Comparison of ENCODE assay signal across 17 cellular contexts in genomic region chr1:119081267-119081666, GRCh38. TPM values are rescaled to one million over a fixed set of nuclear protein-coding genes. Genes with fewer than 3 reads are reported as not detected.
A peak's percentile ranks its signal among the peaks of the same experiment; 100 is the strongest.
DNase-seq lines count a peak whose midpoint lies in the region; ATAC-seq and TF ChIP-seq lines count a peak whose summit lies in the region.
"Had no signal": no experiment of that assay in that cellular context is flagged by ENCODE, and none has a peak within 500 bp of the region (broad histone marks: within the 10 kb centered on the region; RNA-seq: fewer than 3 reads in every experiment).

No MANE protein-coding gene starts in this region.

- no peak for TF ChIP-seq EP300 in transverse colon (IDR thresholded peaks at IDR 0.05; ENCODE audit: low read depth)

- TF ChIP-seq CTCF in HFFc6 (IDR thresholded peaks at IDR 0.05) (no peak), fibroblast of villous mesenchyme (IDR thresholded peaks at IDR 0.05; ENCODE audit: insufficient read depth, low read depth, low read length) (no peak), thoracic aorta (IDR thresholded peaks at IDR 0.05) (no peak), transverse colon (IDR thresholded peaks at IDR 0.05) (no peak), adrenal gland (IDR thresholded peaks at IDR 0.05) (no peak)

- H3K27me3 Mint-ChIP-seq in HFFc6 (ENCODE audit: insufficient read depth), result peaks cover 3% of the 10 kb centered on the region; the same call in 1 of the 2 replicates
- H3K27me3 Mint-ChIP-seq: activated naive CD8-positive, alpha-beta T cell treated with anti-CD3 and anti-CD28 coated beads, Interleukin-2, amount 50 U/mL, for 24 hours had no signal

- no peaks in the 10 kb centered on the region for H3K9me3 Mint-ChIP-seq in HFFc6
- H3K9me3 Mint-ChIP-seq: GM23338 had no signal

- no peak overlapping the region for H3K4me3 ChIP-seq in fibroblast of villous mesenchyme (ENCODE audit: low read depth, low read length)
- no peak overlapping the region for H3K4me3 ChIP-seq in thoracic aorta
- no peak overlapping the region for H3K4me3 ChIP-seq in transverse colon
- no peak overlapping the region for H3K4me3 ChIP-seq in adrenal gland
- H3K4me3 ChIP-seq: GM23338, lower lobe of right lung, upper lobe of right lung had no signal

- peaks cover 19 to 34% of the 10 kb centered on the region in 2 donors for H3K4me1 ChIP-seq in thoracic aorta (ENCODE audit: control insufficient read depth in 1 of 2, low read depth in 2 of 2)
- no peaks in the 10 kb centered on the region for H3K4me1 ChIP-seq in transverse colon
- H3K4me1 ChIP-seq in adrenal gland (replicated peaks in 1 of 2), result no peaks in the 10 kb centered on the region
- H3K4me1 ChIP-seq: lower lobe of right lung, upper lobe of right lung had no signal

- TF ChIP-seq POLR2A in transverse colon (IDR thresholded peaks at IDR 0.05) (no peak), adrenal gland (IDR thresholded peaks at IDR 0.05) (no peak)

- H3K27ac ChIP-seq in thoracic aorta (peak overlapping the region; percentile 1 to 47), transverse colon (no peak overlapping the region), adrenal gland (no peak overlapping the region)
- H3K27ac ChIP-seq: lower lobe of right lung, upper lobe of right lung had no signal

- H3K36me3 ChIP-seq in thoracic aorta (no peaks in the 10 kb centered on the region), transverse colon (no peaks in the 10 kb centered on the region), adrenal gland (replicated peaks in 1 of 2) (no peaks in the 10 kb centered on the region)
- H3K36me3 ChIP-seq: lower lobe of right lung, upper lobe of right lung had no signal

- H3K27ac Mint-ChIP-seq in HFFc6, result no peak overlapping the region
- H3K27ac Mint-ChIP-seq: activated naive CD8-positive, alpha-beta T cell treated with anti-CD3 and anti-CD28 coated beads, Interleukin-2, amount 50 U/mL, for 24 hours; GM23338; nephron had no signal

- no peaks in the 10 kb centered on the region for H3K36me3 Mint-ChIP-seq in HFFc6 (ENCODE audit: low read depth)

- H3K27me3 ChIP-seq in thoracic aorta (replicated peaks; ENCODE audit: insufficient read depth) (no peaks in the 10 kb centered on the region), transverse colon (no peaks in the 10 kb centered on the region), adrenal gland (no peaks in the 10 kb centered on the region)
- H3K27me3 ChIP-seq: upper lobe of right lung had no signal

- intact Hi-C loops in transverse colon (cut with DNase I; ENCODE audit: low total_unique reads), result no loop called here
- intact Hi-C loops in adrenal gland (cut with DNase I), result no loop called here

- in situ Hi-C loops in transverse colon (cut with MboI; ENCODE audit: low pct_ligation_motif_present in 1 of 4, low pct_unique_long_range_greater_than_20kb in 1 of 4, low sequenced_read_pairs in 3 of 4), result no loop called here

- no peak for ATAC-seq in thoracic aorta (ENCODE audit: insufficient number of reproducible peaks, low FRiP score, low read depth)
- no peak for ATAC-seq in HG03025 (IDR thresholded peaks at IDR 0.05; ENCODE audit: low FRiP score, unreplicated experiment)
- ATAC-seq in HG03175 (IDR thresholded peaks at IDR 0.05; ENCODE audit: unreplicated experiment), result no peak
- ATAC-seq: activated naive CD8-positive, alpha-beta T cell treated with anti-CD3 and anti-CD28 coated beads, Interleukin-2, amount 50 U/mL, for 24 hours had no signal

- H3K9me3 ChIP-seq in thoracic aorta, result no peaks in the 10 kb centered on the region
- no peaks in the 10 kb centered on the region for H3K9me3 ChIP-seq in transverse colon
- H3K9me3 ChIP-seq in adrenal gland (replicated peaks in 1 of 3), result no peaks in the 10 kb centered on the region
- H3K9me3 ChIP-seq: lower lobe of right lung, upper lobe of right lung had no signal

- H3K4me1 Mint-ChIP-seq in HFFc6 (ENCODE audit: low read depth), result peaks cover 37% of the 10 kb centered on the region

- peak overlapping the region; percentile 83; the same call in 1 of the 2 replicates for H3K4me3 Mint-ChIP-seq in HFFc6
- H3K4me3 Mint-ChIP-seq: activated naive CD8-positive, alpha-beta T cell treated with anti-CD3 and anti-CD28 coated beads, Interleukin-2, amount 50 U/mL, for 24 hours; GM23338; nephron had no signal

- DNase-seq in HFFc6 (no peak), amniotic epithelial cell (ENCODE audit: low read depth) (peak; percentile 82), fibroblast of villous mesenchyme (ENCODE audit: low read depth) (peak; percentile 18), thoracic aorta (ENCODE audit: low spot score) (no peak), transverse colon (no peak), adrenal gland (no peak)
- DNase-seq: activated CD4-positive, alpha-beta T cell treated with anti-CD3 and anti-CD28 coated beads, Interleukin-2, amount 50 U/mL, for 48 hours; activated naive CD8-positive, alpha-beta T cell treated with anti-CD3 and anti-CD28 coated beads, Interleukin-2, amount 50 U/mL, for 24 hours; lower lobe of right lung; MV-4-11; SIG-M5; stimulated activated CD4-positive, alpha-beta T cell treated with anti-CD3 and anti-CD28 coated beads, Interleukin-2, amount 100 ng/mL, for 48 hours; upper lobe of right lung had no signal

RNA-seq across cellular contexts. Expression of gene WARS2, which starts 59.2 kb away (rescaled TPM):
- 10 to 100 TPM; 10.5 to 14.8 (median 12.9) TPM for total RNA-seq in HFFc6 (2021; fragmentation: NEBNext Ultra II Directional; extraction: Animal tissue kit (Norgen Biotek cat#: 25700))
- total RNA-seq in fibroblast of villous mesenchyme (20.3 TPM in 2 replicates), thoracic aorta (10 to 100 TPM; 11.1 to 13.8 TPM), transverse colon (10 to 100 TPM in 2 of 4 donors, 1 to 10 TPM in 2; 4.6 to 18.6 (median 10.3) TPM), adrenal gland (10 to 100 TPM; 17.4 to 35.9 (median 25.0) TPM)
- polyA plus RNA-seq in adrenal gland, result 10 to 100 TPM in 1 of 3 donors, 1 to 10 TPM in 2; 5.1 to 16.3 (median 6.5) TPM

Comparison
In these comparisons a context has a peak if more than half of its experiments do, and no peak if none do; other contexts are left out.
1. DNase-seq: peak in amniotic epithelial cell (single experiment) and fibroblast of villous mesenchyme (single experiment); none in HFFc6 (single experiment), thoracic aorta (single experiment), transverse colon (single experiment) and adrenal gland (0 of 7).
2. H3K27ac ChIP-seq: peak in thoracic aorta (2 of 2); none in transverse colon (0 of 4) and adrenal gland (0 of 5).